Comparison of ENCODE assay signal across 1 cellular context in genomic region chrX:54172455-54172854, GRCh38.
TF ChIP-seq lines count a peak whose summit lies in the region.

No MANE protein-coding gene starts in this region.

TF ChIP-seq in HepG2, 621 proteins besides CTCF, POLR2A, EP300 and RAD21 (continued from another document):
- TF ChIP-seq GRHL1 (CRISPR knock-in tag; conservative IDR thresholded peaks at IDR 0.05) (no peak), ZNF547 (CRISPR knock-in tag; IDR thresholded peaks at IDR 0.05) (no peak), FIP1L1 (IDR thresholded peaks at IDR 0.05; ENCODE audit: borderline replicate concordance, insufficient read depth, low read depth, low read length) (no peak), ZNF264 (CRISPR knock-in tag; IDR thresholded peaks at IDR 0.05) (no peak), ZBTB38 (CRISPR knock-in tag; IDR thresholded peaks at IDR 0.05) (no peak), NFRKB (IDR thresholded peaks at IDR 0.05) (no peak), RFXAP (CRISPR knock-in tag; IDR thresholded peaks at IDR 0.05; ENCODE audit: borderline replicate concordance) (no peak), SNAPC4 (CRISPR knock-in tag; IDR thresholded peaks at IDR 0.05) (no peak), ZNF180 (CRISPR knock-in tag; IDR thresholded peaks at IDR 0.05; ENCODE audit: borderline replicate concordance, low read depth) (no peak), ZBED4 (CRISPR knock-in tag; IDR thresholded peaks at IDR 0.05; ENCODE audit: borderline replicate concordance) (no peak), THAP9 (CRISPR knock-in tag; IDR thresholded peaks at IDR 0.05; ENCODE audit: borderline replicate concordance) (no peak), ZNF17 (CRISPR knock-in tag; IDR thresholded peaks at IDR 0.05) (no peak)
TF ChIP-seq in HepG2: peak in this region for 0.
